In genomic region chr2:197128126-197128525, GRCh38 we compare ENCODE assay signal across 22 cellular contexts.
DNase-seq lines count a peak whose midpoint lies in the region; ATAC-seq, FAIRE-seq and TF ChIP-seq lines count a peak whose summit lies in the region.
"Had no signal": no experiment of that assay in that cellular context is flagged by ENCODE, and none has a peak within 500 bp of the region (broad histone marks: within the 10 kb centered on the region; RNA-seq: fewer than 3 reads in every experiment).

No MANE protein-coding gene starts in this region.

- H3K4me3 Mint-ChIP-seq in activated CD8-positive, alpha-beta memory T cell treated with anti-CD3 and anti-CD28 coated beads, Interleukin-2, amount 10 ng/mL, durations not matched to agents 7 days and 5 days: no peak overlapping the region
- no peak overlapping the region for H3K4me3 Mint-ChIP-seq in activated T-helper 1 cell treated with anti-CD3 and anti-CD28 coated beads, Interleukin-12 subunit alpha, Interleukin-12 subunit beta, Interleukin-2, Interleukin-4 antibody, amounts not matched to agents 30 ng/mL and 10 ng/mL and 1 ng/mL, durations not matched to agents 14 hours and 24 hours and 36 hours
- H3K4me3 Mint-ChIP-seq in natural killer cell: peak overlapping the region; percentile 32

- no peak overlapping the region for H3K4me3 ChIP-seq in right lobe of liver
- H3K4me3 ChIP-seq: A549; BLaER1 treated with 17β-estradiol and CSF1 and Interleukin-3, amounts not matched to agents 10 nM and 100 nM; GM23248; lung had no signal

- TF ChIP-seq CTCF in natural killer cell (IDR thresholded peaks at IDR 0.05): no peak
- TF ChIP-seq CTCF in right lobe of liver (IDR thresholded peaks at IDR 0.05): no peak

- WGBS in right lobe of liver (ENCODE audit: insufficient coverage, low coverage, low lambda C conversion rate, missing lambda C conversion rate): 80% methylated on average over 1 of the region's 1 CpG

- no peaks in the 10 kb centered on the region for H3K4me1 ChIP-seq in right lobe of liver
- H3K4me1 ChIP-seq: A549 had no signal

- FAIRE-seq in H54 (lab: Jason Lieb, UNC): peak; percentile 15
- FAIRE-seq: A549 had no signal

- TF ChIP-seq POLR2A in H54 (IDR thresholded peaks at IDR 0.05; ENCODE audit: low read depth, low read length): no peak
- TF ChIP-seq POLR2A in right lobe of liver (IDR thresholded peaks at IDR 0.05): no peak

- intact Hi-C loops in activated T-helper 1 cell treated with anti-CD3 and anti-CD28 coated beads, Interleukin-12 subunit alpha, Interleukin-12 subunit beta, Interleukin-2, Interleukin-4 antibody, amounts not matched to agents 30 ng/mL and 10 ng/mL and 1 ng/mL, durations not matched to agents 14 hours and 24 hours and 36 hours (cut with micrococcal nuclease): loop anchor here (5.0 kb wide), 1 partner anchor 179 kb away; no protein-coding TSS in a partner anchor
- intact Hi-C loops in natural killer cell (cut with micrococcal nuclease): no loop called here
- intact Hi-C loops in right lobe of liver (cut with DNase I): no loop called here

- CTCF ChIA-PET in activated CD8-positive, alpha-beta memory T cell treated with anti-CD3 and anti-CD28 coated beads, Interleukin-2, amount 10 ng/mL, durations not matched to agents 7 days and 5 days (lab: Charles Lee): interaction anchor here (1.3 to 3.0 kb wide), 3 partner anchors 15 to 64 kb away, joined by 4 to 17 read pairs (median 4); no protein-coding TSS in a partner anchor

- no peak for DNase-seq in activated CD8-positive, alpha-beta memory T cell treated with anti-CD3 and anti-CD28 coated beads, Interleukin-2, amount 10 ng/mL, durations not matched to agents 7 days and 5 days
- no peak for DNase-seq in activated CD8-positive, alpha-beta memory T cell treated with anti-CD3 and anti-CD28 coated beads for 24 hours
- no peak for DNase-seq in H54 (ENCODE audit: insufficient read length, low spot score)
- no peak for DNase-seq in activated T-helper 1 cell treated with anti-CD3 and anti-CD28 coated beads, Interleukin-12 subunit alpha, Interleukin-12 subunit beta, Interleukin-2, Interleukin-4 antibody, amounts not matched to agents 30 ng/mL and 10 ng/mL and 1 ng/mL, durations not matched to agents 14 hours and 24 hours and 36 hours (ENCODE audit: low spot score)
- no peak for DNase-seq in natural killer cell
- no peak for DNase-seq in AML-193 (lab: John Stamatoyannopoulos, UW)
- DNase-seq in right lobe of liver: no peak
- no peak for DNase-seq in NCI-H774 (lab: John Stamatoyannopoulos, UW)
- DNase-seq: caudate nucleus; GDM1; GM23248; hippocampal formation; MM.1S; NCI-H146; NCI-H2171 treated with DMSO at 0.1 percent for 48 hours; NCI-H69; retina; stimulated activated CD4-positive, alpha-beta T cell treated with anti-CD3 and anti-CD28 coated beads, Interleukin-12 subunit alpha, Interleukin-12 subunit beta, amount 100 ng/mL, for 4 hours had no signal

- H3K27me3 Mint-ChIP-seq in activated CD8-positive, alpha-beta memory T cell treated with anti-CD3 and anti-CD28 coated beads, Interleukin-2, amount 10 ng/mL, durations not matched to agents 7 days and 5 days: no peaks in the 10 kb centered on the region
- no peaks in the 10 kb centered on the region for H3K27me3 Mint-ChIP-seq in activated T-helper 1 cell treated with anti-CD3 and anti-CD28 coated beads, Interleukin-12 subunit alpha, Interleukin-12 subunit beta, Interleukin-2, Interleukin-4 antibody, amounts not matched to agents 30 ng/mL and 10 ng/mL and 1 ng/mL, durations not matched to agents 14 hours and 24 hours and 36 hours (ENCODE audit: insufficient read depth)
- no peaks in the 10 kb centered on the region for H3K27me3 Mint-ChIP-seq in natural killer cell (ENCODE audit: low read depth in 2 of 2)

- H3K27ac Mint-ChIP-seq in activated CD8-positive, alpha-beta memory T cell treated with anti-CD3 and anti-CD28 coated beads, Interleukin-2, amount 10 ng/mL, durations not matched to agents 7 days and 5 days: peak overlapping the region; percentile 72
- H3K27ac Mint-ChIP-seq in activated T-helper 1 cell treated with anti-CD3 and anti-CD28 coated beads, Interleukin-12 subunit alpha, Interleukin-12 subunit beta, Interleukin-2, Interleukin-4 antibody, amounts not matched to agents 30 ng/mL and 10 ng/mL and 1 ng/mL, durations not matched to agents 14 hours and 24 hours and 36 hours: peak overlapping the region; percentile 31
- peak overlapping the region; percentile 81 to 86 for H3K27ac Mint-ChIP-seq in natural killer cell

- peaks cover 53% of the 10 kb centered on the region for H3K4me1 Mint-ChIP-seq in activated CD8-positive, alpha-beta memory T cell treated with anti-CD3 and anti-CD28 coated beads, Interleukin-2, amount 10 ng/mL, durations not matched to agents 7 days and 5 days
- H3K4me1 Mint-ChIP-seq in activated T-helper 1 cell treated with anti-CD3 and anti-CD28 coated beads, Interleukin-12 subunit alpha, Interleukin-12 subunit beta, Interleukin-2, Interleukin-4 antibody, amounts not matched to agents 30 ng/mL and 10 ng/mL and 1 ng/mL, durations not matched to agents 14 hours and 24 hours and 36 hours (ENCODE audit: low read depth): peaks cover 54% of the 10 kb centered on the region
- H3K4me1 Mint-ChIP-seq in natural killer cell: peaks cover 57 to 69% of the 10 kb centered on the region in 2 donors

- peaks cover 63% of the 10 kb centered on the region for H3K36me3 Mint-ChIP-seq in activated CD8-positive, alpha-beta memory T cell treated with anti-CD3 and anti-CD28 coated beads, Interleukin-2, amount 10 ng/mL, durations not matched to agents 7 days and 5 days
- H3K36me3 Mint-ChIP-seq in activated T-helper 1 cell treated with anti-CD3 and anti-CD28 coated beads, Interleukin-12 subunit alpha, Interleukin-12 subunit beta, Interleukin-2, Interleukin-4 antibody, amounts not matched to agents 30 ng/mL and 10 ng/mL and 1 ng/mL, durations not matched to agents 14 hours and 24 hours and 36 hours (ENCODE audit: low read depth): peaks cover 43% of the 10 kb centered on the region
- H3K36me3 Mint-ChIP-seq in natural killer cell: no peaks in the 10 kb centered on the region

- peaks cover 0 to 12% (median 0%) of the 10 kb centered on the region in 4 donors for H3K36me3 ChIP-seq in right lobe of liver

- H3K9me3 Mint-ChIP-seq in activated CD8-positive, alpha-beta memory T cell treated with anti-CD3 and anti-CD28 coated beads, Interleukin-2, amount 10 ng/mL, durations not matched to agents 7 days and 5 days (ENCODE audit: low read depth): peaks cover 3% of the 10 kb centered on the region
- peaks cover 11% of the 10 kb centered on the region for H3K9me3 Mint-ChIP-seq in activated T-helper 1 cell treated with anti-CD3 and anti-CD28 coated beads, Interleukin-12 subunit alpha, Interleukin-12 subunit beta, Interleukin-2, Interleukin-4 antibody, amounts not matched to agents 30 ng/mL and 10 ng/mL and 1 ng/mL, durations not matched to agents 14 hours and 24 hours and 36 hours
- H3K9me3 Mint-ChIP-seq in natural killer cell: no peaks in the 10 kb centered on the region

- ATAC-seq in activated CD8-positive, alpha-beta memory T cell treated with anti-CD3 and anti-CD28 coated beads, Interleukin-2, amount 10 ng/mL, durations not matched to agents 7 days and 5 days: no peak
- ATAC-seq in natural killer cell (no peak), right lobe of liver (no peak)
- ATAC-seq: A549 had no signal

- H3K27ac ChIP-seq in right lobe of liver: no peak overlapping the region
- H3K27ac ChIP-seq: A549; BLaER1 treated with 17β-estradiol and CSF1 and Interleukin-3, amounts not matched to agents 10 nM and 100 nM; epithelial cell of prostate; GM23248 had no signal

- H3K27me3 ChIP-seq in right lobe of liver: no peaks in the 10 kb centered on the region
- H3K27me3 ChIP-seq: BLaER1 treated with 17β-estradiol and CSF1 and Interleukin-3, amounts not matched to agents 10 nM and 100 nM had no signal

- H3K9me3 ChIP-seq in right lobe of liver: no peaks in the 10 kb centered on the region
- H3K9me3 ChIP-seq: A549 had no signal

Comparison
In these comparisons a context has a peak if more than half of its experiments do, and no peak if none do; other contexts are left out.
1. H3K27ac Mint-ChIP-seq: peak in every context shown above with its lines; median percentile 84 in natural killer cell; 72 in activated CD8-positive, alpha-beta memory T cell treated with anti-CD3 and anti-CD28 coated beads, Interleukin-2, amount 10 ng/mL, durations not matched to agents 7 days and 5 days; 31 in activated T-helper 1 cell treated with anti-CD3 and anti-CD28 coated beads, Interleukin-12 subunit alpha, Interleukin-12 subunit beta, Interleukin-2, Interleukin-4 antibody, amounts not matched to agents 30 ng/mL and 10 ng/mL and 1 ng/mL, durations not matched to agents 14 hours and 24 hours and 36 hours.